8 cellular contexts compared by ENCODE assay signal in genomic region chr9:117555964-117556629, GRCh38.
A peak's percentile ranks its signal among the peaks of the same experiment; 100 is the strongest.
DNase-seq lines count a peak whose midpoint lies in the region; TF ChIP-seq lines count a peak whose summit lies in the region.

No MANE protein-coding gene starts in this region.

- no peaks in the 10 kb centered on the region for H3K36me3 ChIP-seq in left ventricle myocardium inferior
- no peaks in the 10 kb centered on the region for H3K36me3 ChIP-seq in spleen

- no peaks in the 10 kb centered on the region for H3K23me2 ChIP-seq in H9 (ENCODE audit: insufficient read length, low read depth, low read length, poor library complexity, severe bottlenecking)

- H3K27me3 Mint-ChIP-seq in H9 (ENCODE audit: low read depth), result no peaks in the 10 kb centered on the region

- H2AFZ ChIP-seq in H9 (ENCODE audit: low read length), result no peak overlapping the region

- H3K9me3 ChIP-seq in H9 (ENCODE audit: control insufficient read depth, low read depth, low read length), result no peaks in the 10 kb centered on the region
- H3K9me3 ChIP-seq in left ventricle myocardium inferior (replicated peaks), result peaks cover 7% of the 10 kb centered on the region
- no peaks in the 10 kb centered on the region for H3K9me3 ChIP-seq in spleen

- H2BK12ac ChIP-seq in H9 (ENCODE audit: insufficient read length, low read depth, low read length), result no peak overlapping the region

- DNase-seq in activated T-cell treated with anti-CD3 and anti-CD28 coated beads, Interleukin-2, amount 50 U/mL, for 48 hours, result peak; percentile 39 to 50
- DNase-seq in activated T-cell treated with anti-CD3 and anti-CD28 coated beads, Interleukin-2, amount 50 U/mL, for 1 hour, result no peak
- DNase-seq in H9 (peak; percentile 84), M059J (ENCODE audit: low read depth) (peak; percentile 45), left ventricle myocardium inferior (peak; percentile 22), spleen (no peak), NCI-H1092 (lab: John Stamatoyannopoulos, UW) (no peak)
- peak; percentile 8 for DNase-seq in activated CD4-positive, alpha-beta T cell treated with anti-CD3 and anti-CD28 coated beads, Interleukin-2, amount 50 U/mL, for 1 hour

- no peak overlapping the region for H3K4ac ChIP-seq in H9 (ENCODE audit: low read depth, low read length)

- H3K27me3 ChIP-seq in H9 (ENCODE audit: insufficient read depth, low read length) (no peaks in the 10 kb centered on the region), left ventricle myocardium inferior (ENCODE audit: low read depth) (peaks cover 16% of the 10 kb centered on the region), spleen (replicated peaks in 1 of 7) (no peaks in the 10 kb centered on the region)

- H4K20me1 ChIP-seq in H9 (ENCODE audit: control insufficient read depth, insufficient read depth, insufficient read length), result no peaks in the 10 kb centered on the region

- no peak overlapping the region for H3K14ac ChIP-seq in H9 (ENCODE audit: insufficient read depth, low read length)

- H3K18ac ChIP-seq in H9 (ENCODE audit: insufficient read length, low read depth, low read length), result no peak overlapping the region

- WGBS in H9 (ENCODE audit: extremely low coverage, insufficient read length, low lambda C conversion rate), result no CpG with 5 or more reads among the region's 5 CpGs
- WGBS in spleen, 5 donors, result 52 to 62% (median 54%) methylated on average over 5 of the region's 5 CpGs

- H2BK15ac ChIP-seq in H9 (ENCODE audit: low read depth, low read length), result no peak overlapping the region

- no peak overlapping the region for H3T11ph ChIP-seq in H9 (ENCODE audit: low read length)

- H3K4me1 ChIP-seq in H9 (ENCODE audit: insufficient read depth, low read length) (no peaks in the 10 kb centered on the region), left ventricle myocardium inferior (no peaks in the 10 kb centered on the region), spleen (no peaks in the 10 kb centered on the region)

- H4K5ac ChIP-seq in H9 (ENCODE audit: insufficient read length, low read depth, low read length), result no peak overlapping the region

- H3K4me1 Mint-ChIP-seq in H9, result peaks cover 0 to 8% of the 10 kb centered on the region in 2 experiments; a peak in 1 of 4 replicates

- H3K79me2 ChIP-seq in H9 (ENCODE audit: insufficient read depth, low read length), result no peaks in the 10 kb centered on the region

- 0 out of 7 replicates have a peak, but pooled peaks cover 0 to 4% (median 0%) of the 10 kb centered on the region in 3 experiments for H3K36me3 Mint-ChIP-seq in H9 (ENCODE audit: insufficient read depth in 1 of 3, low read depth in 3 of 3)

- H2BK5ac ChIP-seq in H9 (ENCODE audit: insufficient read length, low read length), result no peak overlapping the region

- no peak for TF ChIP-seq POLR2A in spleen (IDR thresholded peaks at IDR 0.05)

- no peak overlapping the region for H3K4me3 ChIP-seq in left ventricle myocardium inferior
- H3K4me3 ChIP-seq in spleen, result no peak overlapping the region

- H2BK20ac ChIP-seq in H9 (ENCODE audit: low read depth, low read length, poor library complexity, severe bottlenecking), result no peak overlapping the region

- no peak overlapping the region for H3K4me3 Mint-ChIP-seq in H9

- no peaks in the 10 kb centered on the region for H3K79me1 ChIP-seq in H9 (ENCODE audit: insufficient read depth, low read depth, low read length, poor library complexity, severe bottlenecking)

- H2AK5ac ChIP-seq in H9 (ENCODE audit: insufficient read length, low read length), result no peak overlapping the region

- peak overlapping the region in 1 of 3 experiments; percentile 6; a peak in 2 of 7 replicates for H3K27ac Mint-ChIP-seq in H9

- no peak overlapping the region for H4K91ac ChIP-seq in H9 (ENCODE audit: insufficient read length, low read depth, low read length)

- H3K56ac ChIP-seq in H9 (ENCODE audit: insufficient read length, low read depth, low read length), result no peak overlapping the region

- no peak overlapping the region for H3K23ac ChIP-seq in H9 (ENCODE audit: insufficient read length, low read depth, low read length)

- H4K8ac ChIP-seq in H9 (replicated peaks; ENCODE audit: insufficient read length, low read depth, low read length), result no peak overlapping the region

- no peak overlapping the region for H3K4me2 ChIP-seq in H9 (ENCODE audit: insufficient read depth, insufficient read length, low read length)

- 0 out of 5 replicates have a peak, but pooled peaks cover 0 to 2% of the 10 kb centered on the region in 2 experiments for H3K9me3 Mint-ChIP-seq in H9

- intact Hi-C loops in left ventricle myocardium inferior (cut with micrococcal nuclease), result no loop called here
- intact Hi-C loops in spleen (cut with DNase I; ENCODE audit: low total_unique reads), result no loop called here

- H3K27ac ChIP-seq in H9 (ENCODE audit: insufficient read length, low read depth, low read length), result no peak overlapping the region
- H3K27ac ChIP-seq in left ventricle myocardium inferior (replicated peaks), result no peak overlapping the region
- no peak overlapping the region for H3K27ac ChIP-seq in spleen

- no peak overlapping the region for H3K9ac ChIP-seq in H9 (ENCODE audit: extremely low read depth, insufficient read length, low read length)

- no peak overlapping the region for H2BK120ac ChIP-seq in H9 (ENCODE audit: low read depth, low read length, poor library complexity, severe bottlenecking)

- TF ChIP-seq CTCF in H9 (conservative IDR thresholded peaks at IDR 0.05) (peak; percentile 84), left ventricle myocardium inferior (IDR thresholded peaks at IDR 0.05; ENCODE audit: borderline replicate concordance) (peak; percentile 58), spleen (IDR thresholded peaks at IDR 0.05 in 8 of 11, conservative IDR thresholded peaks at IDR 0.05 in 3 of 11) (peak in 7 of 11 experiments; percentile 20 to 59 (median 48))

Comparison
In these comparisons a context has a peak if more than half of its experiments do, and no peak if none do; other contexts are left out.
1. DNase-seq: peak in activated T-cell treated with anti-CD3 and anti-CD28 coated beads, Interleukin-2, amount 50 U/mL, for 48 hours (2 of 2), H9 (single experiment), M059J (single experiment), activated CD4-positive, alpha-beta T cell treated with anti-CD3 and anti-CD28 coated beads, Interleukin-2, amount 50 U/mL, for 1 hour (single experiment) and left ventricle myocardium inferior (single experiment); none in activated T-cell treated with anti-CD3 and anti-CD28 coated beads, Interleukin-2, amount 50 U/mL, for 1 hour (single experiment), spleen (single experiment) and NCI-H1092 (single experiment).
2. Peak in every context shown above with its lines, with median percentiles within 50 percentile points of each other: CTCF ChIP-seq.